1 cellular context compared by ENCODE assay signal in the genomic region with DNA sequence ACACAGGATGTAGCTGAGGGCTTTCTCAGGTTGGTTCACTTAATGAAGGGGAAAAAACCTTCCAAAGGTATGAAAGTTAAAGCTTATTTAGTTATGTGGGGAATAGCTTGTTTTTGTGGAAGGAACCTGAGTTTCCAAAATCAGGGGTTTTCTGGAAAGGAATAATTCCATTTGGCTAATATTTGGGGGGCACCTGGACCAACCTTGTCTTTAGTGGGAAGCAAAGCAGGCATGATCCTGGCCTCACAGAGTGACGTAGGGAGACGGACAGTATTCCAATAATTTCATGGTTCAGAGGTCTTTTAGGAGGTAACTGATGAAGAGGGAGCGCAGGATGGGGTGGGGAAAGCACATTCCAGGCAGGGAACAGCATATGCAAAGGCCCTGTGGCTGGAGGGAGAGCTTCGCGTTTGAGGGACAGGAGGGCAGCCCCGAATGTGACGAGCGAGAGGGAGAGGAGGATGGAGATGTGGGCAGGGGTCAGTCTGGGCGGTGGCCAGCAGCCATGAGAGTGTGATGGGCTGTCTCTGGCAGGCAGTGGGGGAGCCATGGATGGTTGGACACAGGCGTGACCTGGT.
A peak's percentile ranks its signal among the peaks of the same experiment; 100 is the strongest.
TF ChIP-seq lines count a peak whose summit lies in the region.

No MANE protein-coding gene starts in this region.

TF ChIP-seq in H1, 55 proteins besides CTCF, POLR2A, EP300 and RAD21:
- TF ChIP-seq KDM1A (IDR thresholded peaks at IDR 0.05; ENCODE audit: borderline replicate concordance, low read length) (peak; percentile 82; the same call in 1 of the 2 replicates), BCL11A (IDR thresholded peaks at IDR 0.05; ENCODE audit: low read depth in 2 of 2, low read length in 2 of 2) (no peak)
